In genomic region chr11:17564687-17565042, GRCh38 we compare ENCODE assay signal across 14 cellular contexts. TPM values are rescaled to one million over a fixed set of nuclear protein-coding genes. Genes with fewer than 3 reads are reported as not detected.
DNase-seq lines count a peak whose midpoint lies in the region; ATAC-seq and TF ChIP-seq lines count a peak whose summit lies in the region.
"Had no signal": no experiment of that assay in that cellular context is flagged by ENCODE, and none has a peak within 500 bp of the region (broad histone marks: within the 10 kb centered on the region; RNA-seq: fewer than 3 reads in every experiment).

No MANE protein-coding gene starts in this region.

- H3K36me3 Mint-ChIP-seq in activated CD4-positive, alpha-beta memory T cell treated with anti-CD3 and anti-CD28 coated beads, Interleukin-2, amount 10 ng/mL, durations not matched to agents 7 days and 5 days (ENCODE audit: low read depth) = no peaks in the 10 kb centered on the region

- no peak overlapping the region for H3K4me3 Mint-ChIP-seq in activated CD4-positive, alpha-beta memory T cell treated with anti-CD3 and anti-CD28 coated beads, Interleukin-2, amount 10 ng/mL, durations not matched to agents 7 days and 5 days
- H3K4me3 Mint-ChIP-seq: activated T-cell treated with anti-CD3 and anti-CD28 coated beads, Interleukin-2, amount 50 U/mL, for 24 hours had no signal

- CTCF ChIA-PET in HEK293 (lab: Yijun Ruan, JAX) = interaction anchor here (0.6 to 1.7 kb wide), 15 partner anchors 9 to 1210 kb away, joined by 3 to 6 read pairs (median 3); partner anchors contain the start of gene OTOG
- CTCF ChIA-PET in activated CD4-positive, alpha-beta memory T cell treated with anti-CD3 and anti-CD28 coated beads, Interleukin-2, amount 10 ng/mL, durations not matched to agents 7 days and 5 days (lab: Charles Lee) = no interaction called here

- H3K4me1 ChIP-seq in DND-41 (ENCODE audit: insufficient read depth, low read length) = no peaks in the 10 kb centered on the region
- no peaks in the 10 kb centered on the region for H3K4me1 ChIP-seq in HEK293 (ENCODE audit: control insufficient read depth, insufficient read depth, low read length)

- no peak overlapping the region for H3K4me2 ChIP-seq in DND-41 (ENCODE audit: insufficient read depth, low read length)

- H3K9me3 Mint-ChIP-seq in activated CD4-positive, alpha-beta memory T cell treated with anti-CD3 and anti-CD28 coated beads, Interleukin-2, amount 10 ng/mL, durations not matched to agents 7 days and 5 days = no peaks in the 10 kb centered on the region
- H3K9me3 Mint-ChIP-seq: activated T-cell treated with anti-CD3 and anti-CD28 coated beads, Interleukin-2, amount 50 U/mL, for 24 hours had no signal

- H3K27me3 ChIP-seq in DND-41 (ENCODE audit: insufficient read depth, low read length, poor library complexity) (peaks cover 2% of the 10 kb centered on the region), WERI-Rb-1 (ENCODE audit: insufficient read depth, low read depth, severe bottlenecking) (no peaks in the 10 kb centered on the region)

- no peaks in the 10 kb centered on the region for H3K9me3 ChIP-seq in DND-41 (ENCODE audit: insufficient read depth, low read length, severe bottlenecking)
- H3K9me3 ChIP-seq in HEK293 (ENCODE audit: control insufficient read depth, insufficient read depth, low read depth, low read length) = no peaks in the 10 kb centered on the region
- no peaks in the 10 kb centered on the region for H3K9me3 ChIP-seq in WERI-Rb-1 (ENCODE audit: severe bottlenecking)

- DNase-seq in DND-41 (peak; percentile 16), WERI-Rb-1 (no peak), iPS-NIHi7 (ENCODE audit: extremely low spot score) (peak; percentile 48), activated gamma-delta T cell treated with Interleukin-2 at 50 U/mL for 16 hours (no peak), H4 (ENCODE audit: low spot score) (no peak)
- no peak for DNase-seq in activated CD4-positive, alpha-beta memory T cell treated with anti-CD3 and anti-CD28 coated beads, Interleukin-2, amount 10 ng/mL, durations not matched to agents 7 days and 5 days
- DNase-seq: activated T-cell treated with anti-CD3 and anti-CD28 coated beads, Interleukin-2, amount 50 U/mL, for 24 hours; aorta; IMR-90; substantia nigra had no signal

- TF ChIP-seq CTCF in DND-41 (IDR thresholded peaks at IDR 0.05; ENCODE audit: borderline replicate concordance, extremely low read depth, low read length, poor library complexity, severe bottlenecking) = peak; percentile 58
- TF ChIP-seq CTCF in HEK293 (tag by site-specific recombination; IDR thresholded peaks at IDR 0.05) = no peak
- TF ChIP-seq CTCF in WERI-Rb-1 (IDR thresholded peaks at IDR 0.05; ENCODE audit: low read depth, low read length) = peak; percentile 46

- ATAC-seq in DND-41 (ENCODE audit: insufficient read depth, low read depth) (peak; percentile 40; the same call in 1 of the 3 replicates), HG02798 (IDR thresholded peaks at IDR 0.05; ENCODE audit: poor library complexity, unreplicated experiment) (no peak)
- ATAC-seq: sciatic nerve had no signal

- peaks cover 2% of the 10 kb centered on the region for H3K4me1 Mint-ChIP-seq in activated CD4-positive, alpha-beta memory T cell treated with anti-CD3 and anti-CD28 coated beads, Interleukin-2, amount 10 ng/mL, durations not matched to agents 7 days and 5 days

- H4K20me1 ChIP-seq in DND-41 (ENCODE audit: insufficient read depth, low read length) = no peaks in the 10 kb centered on the region

- H3K27ac Mint-ChIP-seq in activated CD4-positive, alpha-beta memory T cell treated with anti-CD3 and anti-CD28 coated beads, Interleukin-2, amount 10 ng/mL, durations not matched to agents 7 days and 5 days = no peak overlapping the region
- H3K27ac Mint-ChIP-seq: activated T-cell treated with anti-CD3 and anti-CD28 coated beads, Interleukin-2, amount 50 U/mL, for 24 hours had no signal

- peaks cover 7% of the 10 kb centered on the region for H3K27me3 Mint-ChIP-seq in activated CD4-positive, alpha-beta memory T cell treated with anti-CD3 and anti-CD28 coated beads, Interleukin-2, amount 10 ng/mL, durations not matched to agents 7 days and 5 days
- H3K27me3 Mint-ChIP-seq: activated T-cell treated with anti-CD3 and anti-CD28 coated beads, Interleukin-2, amount 50 U/mL, for 24 hours had no signal

- no peak overlapping the region for H3K9ac ChIP-seq in DND-41 (ENCODE audit: low read depth, low read length)

- no peak overlapping the region for H2AFZ ChIP-seq in DND-41 (ENCODE audit: low read depth, low read length)

- no peaks in the 10 kb centered on the region for H3K79me2 ChIP-seq in DND-41 (ENCODE audit: insufficient read depth, low read length)

- POLR2A ChIA-PET in HEK293 (lab: Yijun Ruan, JAX) = no interaction called here
- POLR2A ChIA-PET in activated CD4-positive, alpha-beta memory T cell treated with anti-CD3 and anti-CD28 coated beads, Interleukin-2, amount 10 ng/mL, durations not matched to agents 7 days and 5 days (lab: Charles Lee) = no interaction called here

- H3K27ac ChIP-seq in DND-41 (ENCODE audit: low read length) (no peak overlapping the region), HEK293 (ENCODE audit: extremely low read depth, low read depth, low read length) (no peak overlapping the region), WERI-Rb-1 (no peak overlapping the region)
- H3K27ac ChIP-seq: epithelial cell of prostate had no signal

- H3K4me3 ChIP-seq in DND-41 (ENCODE audit: low read depth in 1 of 2, low read length in 2 of 2) (no peak overlapping the region), HEK293 (ENCODE audit: low read depth, low read length) (no peak overlapping the region), WERI-Rb-1 (ENCODE audit: low read depth, low read length) (no peak overlapping the region)

- H3K36me3 ChIP-seq in DND-41 (ENCODE audit: insufficient read depth, low read length) (no peaks in the 10 kb centered on the region), HEK293 (ENCODE audit: control insufficient read depth in 2 of 2, insufficient read depth in 1 of 2, low read length in 2 of 2) (no peaks in the 10 kb centered on the region), WERI-Rb-1 (no peaks in the 10 kb centered on the region)

TF ChIP-seq in HEK293, 187 proteins besides CTCF, POLR2A, EP300 and RAD21:
- TF ChIP-seq ZBTB20 (tag by site-specific recombination; IDR thresholded peaks at IDR 0.05) (peak; percentile 46), ZNF660 (tag by site-specific recombination; IDR thresholded peaks at IDR 0.05) (no peak)
TF ChIP-seq in HEK293: peak in this region for 1.

RNA-seq across cellular contexts. Expression of gene OTOG, which starts 17.6 kb away (rescaled TPM):
- total RNA-seq in H4 (2014; rRNA removed; shearing (Covaris generic)) = not detected in 2 replicates
- not detected for total RNA-seq in activated CD4-positive, alpha-beta memory T cell treated with anti-CD3 and anti-CD28 coated beads, Interleukin-2, amount 10 ng/mL, durations not matched to agents 7 days and 5 days
- total RNA-seq: aorta, IMR-90, sciatic nerve had no signal

RNA-seq across cellular contexts. Expression of gene USH1C, which starts 20.4 kb away (rescaled TPM):
- not detected in 2 replicates for total RNA-seq in H4 (2014; rRNA removed; shearing (Covaris generic))
- total RNA-seq in activated CD4-positive, alpha-beta memory T cell treated with anti-CD3 and anti-CD28 coated beads, Interleukin-2, amount 10 ng/mL, durations not matched to agents 7 days and 5 days = not detected
- total RNA-seq: aorta, IMR-90, sciatic nerve had no signal

Comparison
In these comparisons a context has a peak if more than half of its experiments do, and no peak if none do; other contexts are left out.
1. DNase-seq: peak in DND-41 (single experiment) and iPS-NIHi7 (single experiment); none in WERI-Rb-1 (single experiment), activated gamma-delta T cell treated with Interleukin-2 at 50 U/mL for 16 hours (single experiment), H4 (single experiment) and activated CD4-positive, alpha-beta memory T cell treated with anti-CD3 and anti-CD28 coated beads, Interleukin-2, amount 10 ng/mL, durations not matched to agents 7 days and 5 days (single experiment).